ENCODE assay signal across 19 cellular contexts in genomic region chr10:64093946-64094560, GRCh38.
DNase-seq lines count a peak whose midpoint lies in the region; ATAC-seq, FAIRE-seq and TF ChIP-seq lines count a peak whose summit lies in the region.
"Had no signal": no experiment of that assay in that cellular context is flagged by ENCODE, and none has a peak within 500 bp of the region (broad histone marks: within the 10 kb centered on the region; RNA-seq: fewer than 3 reads in every experiment).

No MANE protein-coding gene starts in this region.

- H3K79me2 ChIP-seq in PC-3 (ENCODE audit: low read length) = no peaks in the 10 kb centered on the region
- H3K79me2 ChIP-seq in GM12878 (ENCODE audit: control insufficient read depth, insufficient read depth, low read length) = no peaks in the 10 kb centered on the region

- H3K9ac ChIP-seq in PC-3 (ENCODE audit: low read length) = no peak overlapping the region
- no peak overlapping the region for H3K9ac ChIP-seq in GM12878 (ENCODE audit: control insufficient read depth, insufficient read depth, low read length)

- no peaks in the 10 kb centered on the region for H3K36me3 Mint-ChIP-seq in HFFc6 (ENCODE audit: low read depth)
- H3K36me3 Mint-ChIP-seq: CD14-positive monocyte; CD8-positive, alpha-beta T cell had no signal

- no peaks in the 10 kb centered on the region for H3K36me3 ChIP-seq in PC-3 (ENCODE audit: low read depth, low read length)
- no peaks in the 10 kb centered on the region for H3K36me3 ChIP-seq in GM12878 (ENCODE audit: control insufficient read depth in 2 of 2, insufficient read depth in 2 of 2, low read length in 1 of 2)

- no peak overlapping the region for H3K27ac Mint-ChIP-seq in HFFc6
- H3K27ac Mint-ChIP-seq: CD14-positive monocyte; CD8-positive, alpha-beta T cell had no signal

- H3K9me3 Mint-ChIP-seq in HFFc6 = peaks cover 53% of the 10 kb centered on the region
- H3K9me3 Mint-ChIP-seq: CD8-positive, alpha-beta T cell had no signal

- intact Hi-C loops in PC-3 (cut with micrococcal nuclease) (no loop called here), GM12878 (cut with micrococcal nuclease; ENCODE audit: unreplicated experiment) (no loop called here)

- no peak for TF ChIP-seq EP300 in GM12878 (IDR thresholded peaks at IDR 0.05; ENCODE audit: borderline replicate concordance in 1 of 2, control insufficient read depth in 1 of 2, low read depth in 2 of 2, low read length in 2 of 2)

- DNase-seq in PC-3 = peak; percentile 65
- DNase-seq in GM12878 (ENCODE audit: low read depth, low spot score) = no peak
- DNase-seq in kidney tubule cell (ENCODE audit: low spot score) = peak; percentile 66
- DNase-seq in activated gamma-delta T cell (lab: John Stamatoyannopoulos, UW) = no peak
- no peak for DNase-seq in HFFc6
- no peak for DNase-seq in iPS-NIHi7 (ENCODE audit: extremely low spot score)
- DNase-seq: CD8-positive, alpha-beta T cell; COR-L47; DMS153; DND-41; GF-D8; HCEC 1CT had no signal

- no peak for FAIRE-seq in GM12878 (lab: Jason Lieb, UNC)
- FAIRE-seq: A549, D721Med, GM18507, GM19239, K562 had no signal

- POLR2A ChIA-PET in PC-3 (lab: Charles Lee; ENCODE audit: unreplicated experiment) (no interaction called here), GM12878 (lab: Charles Lee) (no interaction called here)

- no peaks in the 10 kb centered on the region for H3K4me1 Mint-ChIP-seq in HFFc6 (ENCODE audit: low read depth)
- H3K4me1 Mint-ChIP-seq: CD14-positive monocyte had no signal

- peak overlapping the region; percentile 42 for H3K4me2 ChIP-seq in PC-3 (ENCODE audit: low read length)
- no peak overlapping the region for H3K4me2 ChIP-seq in GM12878 (ENCODE audit: control insufficient read depth, insufficient read depth)
- H3K4me2 ChIP-seq: A549 had no signal

- H3K4me3 ChIP-seq in PC-3 (ENCODE audit: low read length) = 0 out of 2 replicates have a peak overlapping the region, but pooled peaks have one; percentile 19
- H3K4me3 ChIP-seq in GM12878 = no peak overlapping the region
- H3K4me3 ChIP-seq: A549, K562 had no signal

- H3K27me3 ChIP-seq in PC-3 (ENCODE audit: low read length) (no peaks in the 10 kb centered on the region), GM12878 (replicated peaks in 1 of 2; ENCODE audit: control insufficient read depth in 2 of 2, insufficient read depth in 2 of 2, low read length in 1 of 2) (no peaks in the 10 kb centered on the region)

- H3K9me3 ChIP-seq in PC-3 (ENCODE audit: low read length) (no peaks in the 10 kb centered on the region), GM12878 (replicated peaks; ENCODE audit: control insufficient read depth, insufficient read depth, low read length) (no peaks in the 10 kb centered on the region)
- H3K9me3 ChIP-seq: A549 had no signal

- H3K9me2 ChIP-seq in PC-3 (replicated peaks; ENCODE audit: low read length) = no peaks in the 10 kb centered on the region

- peak; percentile 66 for ATAC-seq in PC-3
- peak; percentile 57 for ATAC-seq in GM12878
- ATAC-seq in GM18873 (IDR thresholded peaks at IDR 0.05; ENCODE audit: low FRiP score, unreplicated experiment) = no peak
- ATAC-seq: A549; CD8-positive, alpha-beta T cell; K562 had no signal

- in situ Hi-C loops in GM12878 (cut with MboI) = no loop called here

- H3K4me1 ChIP-seq in PC-3 (ENCODE audit: insufficient read depth, low read length) (peaks cover 42% of the 10 kb centered on the region), GM12878 (ENCODE audit: control insufficient read depth, insufficient read depth, low read length) (no peaks in the 10 kb centered on the region)
- H3K4me1 ChIP-seq: A549 had no signal

- H2AFZ ChIP-seq in PC-3 (ENCODE audit: low read length) = no peak overlapping the region
- no peak overlapping the region for H2AFZ ChIP-seq in GM12878 (ENCODE audit: control insufficient read depth, low read depth, low read length)

- TF ChIP-seq RAD21 in GM12878 (IDR thresholded peaks at IDR 0.05; ENCODE audit: insufficient read depth, low read depth, low read length) = no peak

- no TSS peak for BruUV-seq in PC-3 (replicated peaks; lab: Mats Ljungman, UMichigan)
- BruUV-seq in GM12878 (replicated peaks; lab: Mats Ljungman, UMichigan) = no TSS peak

- H3K4me3 Mint-ChIP-seq in HFFc6 = no peak overlapping the region
- H3K4me3 Mint-ChIP-seq: CD14-positive monocyte; CD8-positive, alpha-beta T cell had no signal

- SMC1A ChIA-PET in GM12878 (lab: Charles Lee; ENCODE audit: uncharacterized antibody, unreplicated experiment) = interaction anchor here (1.0 to 1.3 kb wide), 4 partner anchors 8 to 197 kb away, joined by 3 to 4 read pairs (median 3); no protein-coding TSS in a partner anchor

- H3K27me3 Mint-ChIP-seq in HFFc6 (ENCODE audit: insufficient read depth) = peaks cover 2% of the 10 kb centered on the region

- H3K27ac ChIP-seq in PC-3 (ENCODE audit: low read length) (peak overlapping the region; percentile 32), GM12878 (ENCODE audit: control insufficient read depth, insufficient read depth) (no peak overlapping the region)
- H3K27ac ChIP-seq: A549 had no signal

- no peak for TF ChIP-seq POLR2A in GM12878 (IDR thresholded peaks at IDR 0.05; ENCODE audit: low read depth, low read length)

- WGBS in GM12878 (ENCODE audit: insufficient coverage, insufficient replicate concordance, low lambda C conversion rate, missing lambda C conversion rate) = 32% methylated on average over 3 of the region's 3 CpGs

- RAD21 ChIA-PET in GM12878 (lab: Charles Lee; ENCODE audit: unreplicated experiment) = no interaction called here

- H3F3A ChIP-seq in PC-3 (ENCODE audit: low read length, unreplicated experiment) = no peaks in the 10 kb centered on the region

- TF ChIP-seq CTCF in PC-3 (conservative IDR thresholded peaks at IDR 0.05; ENCODE audit: low read depth, low read length) (no peak), GM12878 (IDR thresholded peaks at IDR 0.05 in 2 of 3, conservative IDR thresholded peaks at IDR 0.05 in 1 of 3; ENCODE audit: control insufficient read depth in 2 of 3, extremely low read depth in 1 of 3, insufficient read depth in 1 of 3, low read depth in 3 of 3, low read length in 3 of 3) (no peak), HFFc6 (IDR thresholded peaks at IDR 0.05) (no peak)

- CTCF ChIA-PET in PC-3 (lab: Charles Lee) (interaction anchor here (0.6 kb wide), 2 partner anchors 288 to 411 kb away, joined by 4 read pairs; no protein-coding TSS in a partner anchor), GM12878 (lab: Yijun Ruan, JAX) (interaction anchor here (1.0 kb wide), 1 partner anchor 10 kb away, joined by 3 read pairs; no protein-coding TSS in a partner anchor)

- H4K20me1 ChIP-seq in PC-3 (ENCODE audit: low read length) (no peaks in the 10 kb centered on the region), GM12878 (ENCODE audit: control insufficient read depth, insufficient read depth) (no peaks in the 10 kb centered on the region)

TF ChIP-seq in GM12878, 131 proteins besides CTCF, POLR2A, EP300 and RAD21:
- TF ChIP-seq SMC3 (IDR thresholded peaks at IDR 0.05; ENCODE audit: borderline replicate concordance, low read length) = no peak
- TF ChIP-seq SRF (IDR thresholded peaks at IDR 0.05; ENCODE audit: low read depth in 2 of 2, low read length in 2 of 2) = no peak
- no peak for TF ChIP-seq MYC (IDR thresholded peaks at IDR 0.05; ENCODE audit: insufficient read depth, insufficient read length, insufficient replicate concordance, low read length, severe bottlenecking)
- no peak for TF ChIP-seq ATF2 (IDR thresholded peaks at IDR 0.05; ENCODE audit: low read length)
- no peak for TF ChIP-seq MEF2B (IDR thresholded peaks at IDR 0.05; ENCODE audit: partially characterized antibody, poor library complexity, severe bottlenecking)
- TF ChIP-seq SMARCA5 (IDR thresholded peaks at IDR 0.05) = no peak
- TF ChIP-seq IKZF1 (conservative IDR thresholded peaks at IDR 0.05) = no peak
- TF ChIP-seq GATAD2B (conservative IDR thresholded peaks at IDR 0.05; ENCODE audit: low read depth) = no peak
- no peak for TF ChIP-seq SP1 (IDR thresholded peaks at IDR 0.05; ENCODE audit: low read depth, low read length)
- TF ChIP-seq STAT1 (conservative IDR thresholded peaks at IDR 0.05) = no peak

Comparison
In these comparisons a context has a peak if more than half of its experiments do, and no peak if none do; other contexts are left out.
1. DNase-seq: peak in PC-3 (single experiment) and kidney tubule cell (single experiment); none in GM12878 (single experiment), activated gamma-delta T cell (single experiment), HFFc6 (single experiment) and iPS-NIHi7 (single experiment).